8 cellular contexts compared by ENCODE assay signal in genomic region chr1:209627349-209628196, GRCh38. TPM values are rescaled to one million over a fixed set of nuclear protein-coding genes. Genes with fewer than 3 reads are reported as not detected.
A peak's percentile ranks its signal among the peaks of the same experiment; 100 is the strongest.
DNase-seq lines count a peak whose midpoint lies in the region; ATAC-seq and TF ChIP-seq lines count a peak whose summit lies in the region.

No MANE protein-coding gene starts in this region.

- no peaks in the 10 kb centered on the region for H3K27me3 ChIP-seq in effector memory CD4-positive, alpha-beta T cell (replicated peaks; ENCODE audit: control insufficient read depth, insufficient read depth, low read length, poor library complexity, severe bottlenecking)
- no peaks in the 10 kb centered on the region for H3K27me3 ChIP-seq in mesenchymal stem cell (ENCODE audit: control insufficient read depth in 1 of 2, insufficient read depth in 1 of 2, low read length in 2 of 2)

- TF ChIP-seq CTCF in C4-2B (conservative IDR thresholded peaks at IDR 0.05), result peak; percentile 98

- peak overlapping the region; percentile 79 for H2BK15ac ChIP-seq in mesenchymal stem cell (ENCODE audit: low read depth, poor library complexity, severe bottlenecking)

- H2AFZ ChIP-seq in mesenchymal stem cell (ENCODE audit: low read depth, low read length), result peak overlapping the region; percentile 46

- H4K91ac ChIP-seq in mesenchymal stem cell (ENCODE audit: low read length), result peak overlapping the region; percentile 30

- H2BK120ac ChIP-seq in mesenchymal stem cell (ENCODE audit: low read depth, low read length), result no peak overlapping the region

- H3K36me3 ChIP-seq in effector memory CD4-positive, alpha-beta T cell (ENCODE audit: control insufficient read depth, insufficient read depth, low read length), result no peaks in the 10 kb centered on the region
- H3K36me3 ChIP-seq in mesenchymal stem cell (ENCODE audit: control insufficient read depth in 1 of 2, insufficient read depth in 2 of 2, low read depth in 1 of 2, low read length in 2 of 2), result peaks cover 0 to 8% of the 10 kb centered on the region in 2 experiments

- no peak overlapping the region for H3K4me3 ChIP-seq in effector memory CD4-positive, alpha-beta T cell (ENCODE audit: insufficient read depth, low read depth, low read length, poor library complexity, severe bottlenecking)
- no peak overlapping the region for H3K4me3 ChIP-seq in mesenchymal stem cell (ENCODE audit: insufficient read depth in 1 of 2, low read depth in 1 of 2, low read length in 2 of 2)

- peaks cover 5% of the 10 kb centered on the region for H3K4me1 ChIP-seq in effector memory CD4-positive, alpha-beta T cell (ENCODE audit: control insufficient read depth, insufficient read depth, low read length, poor library complexity, severe bottlenecking)
- H3K4me1 ChIP-seq in mesenchymal stem cell (ENCODE audit: control insufficient read depth, insufficient read depth, low read depth, low read length), result peaks cover 26% of the 10 kb centered on the region

- peak overlapping the region; percentile 41 for H4K8ac ChIP-seq in mesenchymal stem cell (ENCODE audit: low read length)

- H3K79me1 ChIP-seq in mesenchymal stem cell (replicated peaks; ENCODE audit: low read length, poor library complexity, severe bottlenecking), result no peaks in the 10 kb centered on the region

- no peak overlapping the region for H3K4me2 ChIP-seq in mesenchymal stem cell (ENCODE audit: low read length, poor library complexity, severe bottlenecking)

- peak overlapping the region in 1 of 2 experiments; percentile 92 for H2BK12ac ChIP-seq in mesenchymal stem cell (ENCODE audit: low read length in 2 of 2)

- peak; percentile 94 for DNase-seq in NCI-H82 (lab: John Stamatoyannopoulos, UW)
- peak; percentile 15 to 57 for DNase-seq in activated CD8-positive, alpha-beta memory T cell treated with anti-CD3 and anti-CD28 coated beads for 1 hour (ENCODE audit: extremely low read depth in 1 of 2, low read depth in 1 of 2)
- peak; percentile 39 to 56 (median 47) for DNase-seq in effector memory CD4-positive, alpha-beta T cell
- DNase-seq in mesenchymal stem cell, result peak; percentile 75
- peak; percentile 48 to 50 for DNase-seq in stimulated activated CD8-positive, alpha-beta memory T cell treated with anti-CD3 and anti-CD28 coated beads, Interleukin-2, amount 100 ng/mL, for 1 hour (ENCODE audit: low read depth in 2 of 2)

- H2AK5ac ChIP-seq in mesenchymal stem cell (ENCODE audit: low read length, severe bottlenecking), result no peak overlapping the region

- H3K27ac ChIP-seq in C4-2B (no peak overlapping the region), mesenchymal stem cell (ENCODE audit: low read length, poor library complexity, severe bottlenecking) (no peak overlapping the region)
- no peak overlapping the region for H3K27ac ChIP-seq in effector memory CD4-positive, alpha-beta T cell (ENCODE audit: insufficient read depth, low read length, poor library complexity, severe bottlenecking)

- H3K23ac ChIP-seq in mesenchymal stem cell (ENCODE audit: low read length in 2 of 2), result peak overlapping the region in 1 of 2 experiments; percentile 40

- peak overlapping the region; percentile 3 for H3K9ac ChIP-seq in mesenchymal stem cell (ENCODE audit: low read length)

- H3K18ac ChIP-seq in mesenchymal stem cell (ENCODE audit: low read depth in 1 of 2, low read length in 2 of 2), result peak overlapping the region; percentile 62 to 69

- WGBS in mesenchymal stem cell, result 53% methylated on average over 29 of the region's 29 CpGs

- peak overlapping the region in 1 of 2 experiments; percentile 73 for H3K14ac ChIP-seq in mesenchymal stem cell (ENCODE audit: low read length in 2 of 2)

- no peaks in the 10 kb centered on the region for H3K9me3 ChIP-seq in effector memory CD4-positive, alpha-beta T cell (ENCODE audit: control insufficient read depth, low read length)
- no peaks in the 10 kb centered on the region for H3K9me3 ChIP-seq in mesenchymal stem cell (ENCODE audit: control insufficient read depth, low read length)

- H2BK5ac ChIP-seq in mesenchymal stem cell (ENCODE audit: low read depth, low read length, poor library complexity, severe bottlenecking), result no peak overlapping the region

- H3K4ac ChIP-seq in mesenchymal stem cell (ENCODE audit: low read depth in 1 of 2, low read length in 2 of 2), result peak overlapping the region in 1 of 2 experiments; percentile 29

- ATAC-seq in GM19351 (IDR thresholded peaks at IDR 0.05; ENCODE audit: unreplicated experiment) (peak; percentile 86), HG03460 (IDR thresholded peaks at IDR 0.05; ENCODE audit: unreplicated experiment) (peak; percentile 88)

RNA-seq across cellular contexts. Expression of gene LAMB3, which starts 24.7 kb away (rescaled TPM):
- 8.7 TPM for polyA plus RNA-seq in mesenchymal stem cell (2013, experiment 1 of 2)
- 8.5 TPM for polyA plus RNA-seq in mesenchymal stem cell (2013, experiment 2 of 2)

RNA-seq across cellular contexts. Expression of gene CAMK1G, which starts 44.1 kb away (rescaled TPM):
- polyA plus RNA-seq in mesenchymal stem cell (2013, experiment 1 of 2), result 12.0 TPM
- 12.0 TPM for polyA plus RNA-seq in mesenchymal stem cell (2013, experiment 2 of 2)

RNA-seq across cellular contexts. Expression of gene G0S2, which starts 47.6 kb away (rescaled TPM):
- 81.8 TPM for polyA plus RNA-seq in mesenchymal stem cell (2013, experiment 1 of 2)
- 81.6 TPM for polyA plus RNA-seq in mesenchymal stem cell (2013, experiment 2 of 2)

Comparison
In these comparisons a context has a peak if more than half of its experiments do, and no peak if none do; other contexts are left out.
1. DNase-seq: peak in every context shown above with its lines; median percentile 94 in NCI-H82; 75 in mesenchymal stem cell; 49 in stimulated activated CD8-positive, alpha-beta memory T cell treated with anti-CD3 and anti-CD28 coated beads, Interleukin-2, amount 100 ng/mL, for 1 hour; 47 in effector memory CD4-positive, alpha-beta T cell; 36 in activated CD8-positive, alpha-beta memory T cell treated with anti-CD3 and anti-CD28 coated beads for 1 hour.